Comparison of ENCODE assay signal across 9 cellular contexts in genomic region chr7:75804004-75804403, GRCh38. TPM values are rescaled to one million over a fixed set of nuclear protein-coding genes. Genes with fewer than 3 reads are reported as not detected.
"Had no signal": no experiment of that assay in that cellular context is flagged by ENCODE, and none has a peak within 500 bp of the region (broad histone marks: within the 10 kb centered on the region; RNA-seq: fewer than 3 reads in every experiment).

No MANE protein-coding gene starts in this region.

- ATAC-seq: GM12878 had no signal

- DNase-seq: GDM1, GF-D8 had no signal

- FAIRE-seq: G401.6, GM12878, GM12891, GM12892, GM18507, GM19239 had no signal

- H3K4me3 ChIP-seq: GM12878 had no signal

RNA-seq across cellular contexts. Expression of gene CCL24, which starts 9.6 kb away (rescaled TPM):
- total RNA-seq: G401, GM12878 had no signal
- polyA plus RNA-seq: GM12878 had no signal

RNA-seq across cellular contexts. Expression of gene CCL26, which starts 32.0 kb away (rescaled TPM):
- total RNA-seq: G401, GM12878 had no signal
- polyA plus RNA-seq: GM12878 had no signal
